1 cellular context compared by ENCODE assay signal in the genomic region with DNA sequence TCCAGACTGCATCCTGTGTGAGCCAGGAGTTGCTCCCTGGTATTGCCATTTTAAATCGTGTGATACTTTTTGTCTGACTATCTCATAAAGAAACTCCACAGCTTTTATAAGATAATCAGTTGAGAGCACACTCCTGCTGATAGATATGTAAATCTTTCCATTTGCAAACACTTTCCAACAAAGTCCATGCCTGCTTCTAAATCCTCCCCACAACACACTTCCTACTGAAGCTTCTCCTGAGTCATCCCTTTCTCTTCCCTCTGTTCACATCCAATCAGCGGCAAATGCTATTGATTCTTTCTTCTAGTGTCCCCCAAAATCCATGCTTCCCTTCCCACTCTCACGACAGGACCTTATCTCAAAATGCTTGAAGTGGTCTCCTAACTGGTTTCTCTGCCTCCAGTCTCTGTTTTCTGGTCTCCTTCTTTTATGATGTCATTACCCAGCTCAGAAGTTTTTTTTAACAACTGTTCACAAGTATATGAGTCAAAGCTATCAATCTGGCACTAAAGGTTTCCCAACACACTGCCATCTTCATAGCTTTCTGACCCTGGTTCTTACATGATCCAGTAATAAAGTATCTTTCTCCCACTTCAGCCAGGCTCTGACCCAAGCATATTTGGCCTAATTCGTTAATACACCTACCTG.
TF ChIP-seq lines count a peak whose summit lies in the region.

No MANE protein-coding gene starts in this region.

TF ChIP-seq in H1, 55 proteins besides CTCF, POLR2A, EP300 and RAD21:
- TF ChIP-seq SIRT6 (IDR thresholded peaks at IDR 0.05; ENCODE audit: low read length) = no peak
